Comparison of ENCODE assay signal across 1 cellular context in the genomic region with DNA sequence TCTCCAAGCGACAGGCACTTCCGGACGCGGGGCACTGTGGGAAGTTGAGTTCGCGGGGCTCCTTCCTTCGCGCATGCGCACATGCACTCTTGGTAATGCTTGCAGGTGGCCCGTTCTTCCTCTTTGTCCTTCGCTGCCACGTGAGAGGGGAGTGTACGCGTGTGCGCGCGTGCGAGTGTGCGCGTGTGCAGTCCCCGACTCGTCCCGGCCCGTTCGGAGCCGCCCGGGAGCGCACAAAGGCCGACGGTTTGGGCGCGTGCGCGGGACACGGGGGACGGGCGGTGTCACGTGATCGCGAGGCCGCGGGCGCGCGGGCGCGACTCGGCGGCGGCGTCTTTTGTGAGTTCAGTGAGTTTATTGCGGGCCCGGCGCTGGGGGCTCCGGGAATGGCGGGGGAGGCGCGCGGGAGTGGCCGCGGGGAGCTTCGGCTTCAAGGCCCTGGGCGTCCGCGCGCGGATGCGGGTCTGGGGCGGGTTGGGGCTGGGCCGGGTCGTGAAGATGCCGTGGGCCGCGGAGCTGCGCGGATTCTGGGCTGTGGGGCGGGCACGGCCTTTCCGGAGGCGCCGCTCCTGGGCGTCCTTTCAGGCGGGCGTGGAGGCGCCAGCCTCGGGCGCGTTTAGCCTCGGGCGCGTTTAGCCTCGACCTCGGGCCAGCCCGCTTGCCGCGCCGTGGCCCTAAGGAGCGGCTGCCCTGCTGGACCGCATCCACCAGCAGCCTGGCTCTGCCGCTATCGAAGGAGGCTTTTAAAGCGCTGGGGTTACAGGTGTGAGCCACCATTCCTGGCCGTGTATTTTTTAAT.
TF ChIP-seq lines count a peak whose summit lies in the region.

Gene ZNF84 (plus strand): TSS at position 303 of the 799 bp plus-strand sequence. CDS start 3,959 bp downstream, outside the sequence.

TF ChIP-seq in H1, 55 proteins besides CTCF, POLR2A, EP300 and RAD21 (continues in another document):
- TF ChIP-seq CBX8 (IDR thresholded peaks at IDR 0.05; ENCODE audit: borderline replicate concordance, low read depth, low read length), result no peak
- no peak for TF ChIP-seq KDM5A (IDR thresholded peaks at IDR 0.05; ENCODE audit: low read length)
- no peak for TF ChIP-seq JUN (IDR thresholded peaks at IDR 0.05; ENCODE audit: low read depth, low read length)
- TF ChIP-seq POU5F1 (IDR thresholded peaks at IDR 0.05; ENCODE audit: low read depth, low read length), result no peak
- TF ChIP-seq SIN3A (conservative IDR thresholded peaks at IDR 0.05 in 1 of 2, IDR thresholded peaks at IDR 0.05 in 1 of 2; ENCODE audit: low read depth in 1 of 2, low read length in 2 of 2), result peak in 1 of 2 experiments; percentile 81; a peak in 2 of 4 replicates
- no peak; the same call in 1 of the 2 replicates for TF ChIP-seq TBP (IDR thresholded peaks at IDR 0.05; ENCODE audit: low read depth, low read length)
- TF ChIP-seq, protein P1, sequence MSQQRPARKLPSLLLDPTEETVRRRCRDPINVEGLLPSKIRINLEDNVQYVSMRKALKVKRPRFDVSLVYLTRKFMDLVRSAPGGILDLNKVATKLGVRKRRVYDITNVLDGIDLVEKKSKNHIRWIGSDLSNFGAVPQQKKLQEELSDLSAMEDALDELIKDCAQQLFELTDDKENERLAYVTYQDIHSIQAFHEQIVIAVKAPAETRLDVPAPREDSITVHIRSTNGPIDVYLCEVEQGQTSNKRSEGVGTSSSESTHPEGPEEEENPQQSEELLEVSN (IDR thresholded peaks at IDR 0.05), result peak; percentile 87
- no peak for TF ChIP-seq RXRA (IDR thresholded peaks at IDR 0.05; ENCODE audit: insufficient read depth, low read depth, low read length)
- peak; percentile 63; the same call in 1 of the 2 replicates for TF ChIP-seq GTF2F1 (IDR thresholded peaks at IDR 0.05; ENCODE audit: borderline replicate concordance, low read depth, low read length)
- no peak; the same call in 1 of the 2 replicates for TF ChIP-seq SUZ12 (IDR thresholded peaks at IDR 0.05; ENCODE audit: low read length)
- TF ChIP-seq RFX5 (IDR thresholded peaks at IDR 0.05; ENCODE audit: borderline replicate concordance, low read depth, low read length), result no peak
- peak; percentile 26 to 74; a peak in 1 of 4 replicates for TF ChIP-seq HDAC2 (IDR thresholded peaks at IDR 0.05; ENCODE audit: borderline replicate concordance in 1 of 2, low read depth in 2 of 2, low read length in 2 of 2)
- peak; percentile 60; the same call in 1 of the 2 replicates for TF ChIP-seq SIX5 (IDR thresholded peaks at IDR 0.05; ENCODE audit: low read depth, low read length)
- TF ChIP-seq NRF1 (IDR thresholded peaks at IDR 0.05; ENCODE audit: low read depth, low read length), result peak; percentile 42; the same call in 1 of the 2 replicates
- no peak for TF ChIP-seq SP2 (IDR thresholded peaks at IDR 0.05; ENCODE audit: low read length)
- TF ChIP-seq JUND (IDR thresholded peaks at IDR 0.05; ENCODE audit: low read length), result peak; percentile 23; the same call in 1 of the 2 replicates
- no peak for TF ChIP-seq SIRT6 (IDR thresholded peaks at IDR 0.05; ENCODE audit: low read length)
- no peak for TF ChIP-seq RNF2 (IDR thresholded peaks at IDR 0.05; ENCODE audit: borderline replicate concordance, low read depth, low read length, missing control alignments, poor library complexity, severe bottlenecking)
- TF ChIP-seq CHD2 (IDR thresholded peaks at IDR 0.05; ENCODE audit: low read length), result no peak
- TF ChIP-seq TAF1 (IDR thresholded peaks at IDR 0.05; ENCODE audit: low read depth, low read length), result peak; percentile 92
- peak; percentile 89 for TF ChIP-seq BACH1 (IDR thresholded peaks at IDR 0.05; ENCODE audit: low read length)
- TF ChIP-seq SRF (IDR thresholded peaks at IDR 0.05; ENCODE audit: low read depth, low read length), result 0 out of 2 replicates have a peak, but pooled peaks have one; percentile 4
- TF ChIP-seq BCL11A (IDR thresholded peaks at IDR 0.05; ENCODE audit: low read depth in 2 of 2, low read length in 2 of 2), result no peak
- 0 out of 2 replicates have a peak, but pooled peaks have one; percentile 15 for TF ChIP-seq KDM1A (IDR thresholded peaks at IDR 0.05; ENCODE audit: borderline replicate concordance, low read length)
- TF ChIP-seq SP4 (IDR thresholded peaks at IDR 0.05; ENCODE audit: low read length), result no peak
- TF ChIP-seq POLR2AphosphoS5 (IDR thresholded peaks at IDR 0.05; ENCODE audit: low read depth, low read length), result peak; percentile 81
- peak; percentile 85 for TF ChIP-seq ASH2L (IDR thresholded peaks at IDR 0.05; ENCODE audit: low read length)
- TF ChIP-seq, protein P2, sequence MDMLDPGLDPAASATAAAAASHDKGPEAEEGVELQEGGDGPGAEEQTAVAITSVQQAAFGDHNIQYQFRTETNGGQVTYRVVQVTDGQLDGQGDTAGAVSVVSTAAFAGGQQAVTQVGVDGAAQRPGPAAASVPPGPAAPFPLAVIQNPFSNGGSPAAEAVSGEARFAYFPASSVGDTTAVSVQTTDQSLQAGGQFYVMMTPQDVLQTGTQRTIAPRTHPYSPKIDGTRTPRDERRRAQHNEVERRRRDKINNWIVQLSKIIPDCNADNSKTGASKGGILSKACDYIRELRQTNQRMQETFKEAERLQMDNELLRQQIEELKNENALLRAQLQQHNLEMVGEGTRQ (IDR thresholded peaks at IDR 0.05; ENCODE audit: low read length), result peak; percentile 88
- TF ChIP-seq HDAC6 (IDR thresholded peaks at IDR 0.05; ENCODE audit: low read depth, low read length), result no peak
- TF ChIP-seq CTBP2 (IDR thresholded peaks at IDR 0.05; ENCODE audit: borderline replicate concordance, insufficient read depth, insufficient read length, low read length), result no peak
- no peak for TF ChIP-seq CEBPB (IDR thresholded peaks at IDR 0.05; ENCODE audit: low read depth, low read length)
- no peak for TF ChIP-seq NANOG (IDR thresholded peaks at IDR 0.05; ENCODE audit: insufficient read depth, low read depth, low read length, poor library complexity, severe bottlenecking)
- TF ChIP-seq CHD1 (IDR thresholded peaks at IDR 0.05; ENCODE audit: low read depth, low read length), result no peak
- TF ChIP-seq MAFK (IDR thresholded peaks at IDR 0.05; ENCODE audit: low read depth, low read length), result no peak
- TF ChIP-seq, protein P3, sequence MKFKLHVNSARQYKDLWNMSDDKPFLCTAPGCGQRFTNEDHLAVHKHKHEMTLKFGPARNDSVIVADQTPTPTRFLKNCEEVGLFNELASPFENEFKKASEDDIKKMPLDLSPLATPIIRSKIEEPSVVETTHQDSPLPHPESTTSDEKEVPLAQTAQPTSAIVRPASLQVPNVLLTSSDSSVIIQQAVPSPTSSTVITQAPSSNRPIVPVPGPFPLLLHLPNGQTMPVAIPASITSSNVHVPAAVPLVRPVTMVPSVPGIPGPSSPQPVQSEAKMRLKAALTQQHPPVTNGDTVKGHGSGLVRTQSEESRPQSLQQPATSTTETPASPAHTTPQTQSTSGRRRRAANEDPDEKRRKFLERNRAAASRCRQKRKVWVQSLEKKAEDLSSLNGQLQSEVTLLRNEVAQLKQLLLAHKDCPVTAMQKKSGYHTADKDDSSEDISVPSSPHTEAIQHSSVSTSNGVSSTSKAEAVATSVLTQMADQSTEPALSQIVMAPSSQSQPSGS (IDR thresholded peaks at IDR 0.05; ENCODE audit: low read length), result no peak
- peak; percentile 90 for TF ChIP-seq KDM4A (IDR thresholded peaks at IDR 0.05; ENCODE audit: low read depth, low read length, severe bottlenecking)
- TF ChIP-seq CBX5 (IDR thresholded peaks at IDR 0.05; ENCODE audit: low read depth, low read length), result no peak
- peak; percentile 6; the same call in 1 of the 2 replicates for TF ChIP-seq YY1 (IDR thresholded peaks at IDR 0.05; ENCODE audit: low read depth, low read length)
- no peak for TF ChIP-seq TCF12 (IDR thresholded peaks at IDR 0.05; ENCODE audit: low read depth, low read length)
- TF ChIP-seq MAX (IDR thresholded peaks at IDR 0.05), result peak; percentile 98
- TF ChIP-seq, protein P4, sequence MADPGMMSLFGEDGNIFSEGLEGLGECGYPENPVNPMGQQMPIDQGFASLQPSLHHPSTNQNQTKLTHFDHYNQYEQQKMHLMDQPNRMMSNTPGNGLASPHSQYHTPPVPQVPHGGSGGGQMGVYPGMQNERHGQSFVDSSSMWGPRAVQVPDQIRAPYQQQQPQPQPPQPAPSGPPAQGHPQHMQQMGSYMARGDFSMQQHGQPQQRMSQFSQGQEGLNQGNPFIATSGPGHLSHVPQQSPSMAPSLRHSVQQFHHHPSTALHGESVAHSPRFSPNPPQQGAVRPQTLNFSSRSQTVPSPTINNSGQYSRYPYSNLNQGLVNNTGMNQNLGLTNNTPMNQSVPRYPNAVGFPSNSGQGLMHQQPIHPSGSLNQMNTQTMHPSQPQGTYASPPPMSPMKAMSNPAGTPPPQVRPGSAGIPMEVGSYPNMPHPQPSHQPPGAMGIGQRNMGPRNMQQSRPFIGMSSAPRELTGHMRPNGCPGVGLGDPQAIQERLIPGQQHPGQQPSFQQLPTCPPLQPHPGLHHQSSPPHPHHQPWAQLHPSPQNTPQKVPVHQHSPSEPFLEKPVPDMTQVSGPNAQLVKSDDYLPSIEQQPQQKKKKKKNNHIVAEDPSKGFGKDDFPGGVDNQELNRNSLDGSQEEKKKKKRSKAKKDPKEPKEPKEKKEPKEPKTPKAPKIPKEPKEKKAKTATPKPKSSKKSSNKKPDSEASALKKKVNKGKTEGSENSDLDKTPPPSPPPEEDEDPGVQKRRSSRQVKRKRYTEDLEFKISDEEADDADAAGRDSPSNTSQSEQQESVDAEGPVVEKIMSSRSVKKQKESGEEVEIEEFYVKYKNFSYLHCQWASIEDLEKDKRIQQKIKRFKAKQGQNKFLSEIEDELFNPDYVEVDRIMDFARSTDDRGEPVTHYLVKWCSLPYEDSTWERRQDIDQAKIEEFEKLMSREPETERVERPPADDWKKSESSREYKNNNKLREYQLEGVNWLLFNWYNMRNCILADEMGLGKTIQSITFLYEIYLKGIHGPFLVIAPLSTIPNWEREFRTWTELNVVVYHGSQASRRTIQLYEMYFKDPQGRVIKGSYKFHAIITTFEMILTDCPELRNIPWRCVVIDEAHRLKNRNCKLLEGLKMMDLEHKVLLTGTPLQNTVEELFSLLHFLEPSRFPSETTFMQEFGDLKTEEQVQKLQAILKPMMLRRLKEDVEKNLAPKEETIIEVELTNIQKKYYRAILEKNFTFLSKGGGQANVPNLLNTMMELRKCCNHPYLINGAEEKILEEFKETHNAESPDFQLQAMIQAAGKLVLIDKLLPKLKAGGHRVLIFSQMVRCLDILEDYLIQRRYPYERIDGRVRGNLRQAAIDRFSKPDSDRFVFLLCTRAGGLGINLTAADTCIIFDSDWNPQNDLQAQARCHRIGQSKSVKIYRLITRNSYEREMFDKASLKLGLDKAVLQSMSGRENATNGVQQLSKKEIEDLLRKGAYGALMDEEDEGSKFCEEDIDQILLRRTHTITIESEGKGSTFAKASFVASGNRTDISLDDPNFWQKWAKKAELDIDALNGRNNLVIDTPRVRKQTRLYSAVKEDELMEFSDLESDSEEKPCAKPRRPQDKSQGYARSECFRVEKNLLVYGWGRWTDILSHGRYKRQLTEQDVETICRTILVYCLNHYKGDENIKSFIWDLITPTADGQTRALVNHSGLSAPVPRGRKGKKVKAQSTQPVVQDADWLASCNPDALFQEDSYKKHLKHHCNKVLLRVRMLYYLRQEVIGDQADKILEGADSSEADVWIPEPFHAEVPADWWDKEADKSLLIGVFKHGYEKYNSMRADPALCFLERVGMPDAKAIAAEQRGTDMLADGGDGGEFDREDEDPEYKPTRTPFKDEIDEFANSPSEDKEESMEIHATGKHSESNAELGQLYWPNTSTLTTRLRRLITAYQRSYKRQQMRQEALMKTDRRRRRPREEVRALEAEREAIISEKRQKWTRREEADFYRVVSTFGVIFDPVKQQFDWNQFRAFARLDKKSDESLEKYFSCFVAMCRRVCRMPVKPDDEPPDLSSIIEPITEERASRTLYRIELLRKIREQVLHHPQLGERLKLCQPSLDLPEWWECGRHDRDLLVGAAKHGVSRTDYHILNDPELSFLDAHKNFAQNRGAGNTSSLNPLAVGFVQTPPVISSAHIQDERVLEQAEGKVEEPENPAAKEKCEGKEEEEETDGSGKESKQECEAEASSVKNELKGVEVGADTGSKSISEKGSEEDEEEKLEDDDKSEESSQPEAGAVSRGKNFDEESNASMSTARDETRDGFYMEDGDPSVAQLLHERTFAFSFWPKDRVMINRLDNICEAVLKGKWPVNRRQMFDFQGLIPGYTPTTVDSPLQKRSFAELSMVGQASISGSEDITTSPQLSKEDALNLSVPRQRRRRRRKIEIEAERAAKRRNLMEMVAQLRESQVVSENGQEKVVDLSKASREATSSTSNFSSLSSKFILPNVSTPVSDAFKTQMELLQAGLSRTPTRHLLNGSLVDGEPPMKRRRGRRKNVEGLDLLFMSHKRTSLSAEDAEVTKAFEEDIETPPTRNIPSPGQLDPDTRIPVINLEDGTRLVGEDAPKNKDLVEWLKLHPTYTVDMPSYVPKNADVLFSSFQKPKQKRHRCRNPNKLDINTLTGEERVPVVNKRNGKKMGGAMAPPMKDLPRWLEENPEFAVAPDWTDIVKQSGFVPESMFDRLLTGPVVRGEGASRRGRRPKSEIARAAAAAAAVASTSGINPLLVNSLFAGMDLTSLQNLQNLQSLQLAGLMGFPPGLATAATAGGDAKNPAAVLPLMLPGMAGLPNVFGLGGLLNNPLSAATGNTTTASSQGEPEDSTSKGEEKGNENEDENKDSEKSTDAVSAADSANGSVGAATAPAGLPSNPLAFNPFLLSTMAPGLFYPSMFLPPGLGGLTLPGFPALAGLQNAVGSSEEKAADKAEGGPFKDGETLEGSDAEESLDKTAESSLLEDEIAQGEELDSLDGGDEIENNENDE (IDR thresholded peaks at IDR 0.05; ENCODE audit: insufficient replicate concordance, low read length), result no peak
- no peak for TF ChIP-seq FOSL1 (IDR thresholded peaks at IDR 0.05; ENCODE audit: insufficient read depth, low read depth, low read length)
- TF ChIP-seq GABPA (IDR thresholded peaks at IDR 0.05; ENCODE audit: borderline replicate concordance, insufficient read depth, low read length), result peak; percentile 75; the same call in 1 of the 2 replicates
- TF ChIP-seq PHF8 (conservative IDR thresholded peaks at IDR 0.05; ENCODE audit: low read depth, low read length), result peak; percentile 95
- no peak for TF ChIP-seq EZH2 (IDR thresholded peaks at IDR 0.05; ENCODE audit: low read depth, low read length, severe bottlenecking)
- TF ChIP-seq SP1 (IDR thresholded peaks at IDR 0.05; ENCODE audit: low read depth, low read length), result no peak
- TF ChIP-seq BRCA1 (IDR thresholded peaks at IDR 0.05; ENCODE audit: low read depth, low read length), result no peak
- TF ChIP-seq SAP30 (IDR thresholded peaks at IDR 0.05; ENCODE audit: insufficient read depth, insufficient replicate concordance, low read length), result no peak
- TF ChIP-seq RBBP5 (IDR thresholded peaks at IDR 0.05; ENCODE audit: borderline replicate concordance, low read depth, low read length), result no peak; the same call in 1 of the 2 replicates
- peak; percentile 31; the same call in 1 of the 2 replicates for TF ChIP-seq CREB1 (IDR thresholded peaks at IDR 0.05)
- TF ChIP-seq TAF7 (optimal IDR thresholded peaks at IDR 0.05; ENCODE audit: borderline replicate concordance, low read depth, low read length), result peak; percentile 81
- TF ChIP-seq, protein P5, sequence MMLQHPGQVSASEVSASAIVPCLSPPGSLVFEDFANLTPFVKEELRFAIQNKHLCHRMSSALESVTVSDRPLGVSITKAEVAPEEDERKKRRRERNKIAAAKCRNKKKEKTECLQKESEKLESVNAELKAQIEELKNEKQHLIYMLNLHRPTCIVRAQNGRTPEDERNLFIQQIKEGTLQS (IDR thresholded peaks at IDR 0.05; ENCODE audit: insufficient read depth, low read depth, low read length), result no peak
- TF ChIP-seq EGR1 (IDR thresholded peaks at IDR 0.05; ENCODE audit: borderline replicate concordance, low read depth, low read length), result 0 out of 2 replicates have a peak, but pooled peaks have one; percentile 48
